In the genomic region with DNA sequence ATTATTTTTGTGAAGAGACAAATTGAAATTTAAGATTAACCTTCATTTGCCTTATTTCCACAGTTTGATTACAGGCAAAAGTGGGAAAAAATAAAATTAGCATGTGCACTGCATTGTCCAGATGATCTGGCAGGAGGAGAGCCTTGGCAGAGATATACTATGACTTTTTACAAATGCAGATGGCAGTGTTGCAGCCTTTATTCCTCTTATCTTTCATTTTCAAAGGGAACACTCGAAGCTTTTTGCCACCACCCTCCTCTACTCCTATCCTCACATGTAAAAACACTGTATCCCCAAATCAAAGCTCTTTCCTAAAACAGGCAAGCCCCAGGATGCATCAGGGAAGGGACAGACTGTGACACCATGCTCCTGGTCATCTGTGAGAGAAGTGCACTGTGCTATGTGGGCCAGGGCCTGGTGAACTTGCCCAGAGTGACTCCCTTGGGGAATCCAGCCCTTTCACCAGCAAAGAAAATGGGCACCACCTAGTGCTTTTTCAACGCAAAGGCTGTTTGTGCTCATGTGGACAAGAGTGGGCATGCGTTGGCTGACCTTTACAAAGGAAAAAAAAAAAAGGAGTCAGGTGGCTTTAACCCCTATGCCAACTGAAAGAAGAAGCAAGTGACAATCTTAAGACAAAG, we compare ENCODE assay signal across 8 cellular contexts.
DNase-seq lines count a peak whose midpoint lies in the region; ATAC-seq, FAIRE-seq and TF ChIP-seq lines count a peak whose summit lies in the region.

No MANE protein-coding gene starts in this region.

- WGBS in pancreas, 2 donors: 18 to 20% methylated on average over 3 of the region's 3 CpGs

- peaks cover 0 to 12% (median 6%) of the 10 kb centered on the region in 5 donors for H3K27me3 Mint-ChIP-seq in naive thymus-derived CD4-positive, alpha-beta T cell

- H3K27me3 ChIP-seq in PC-9 (ENCODE audit: insufficient read depth, low read depth): no peaks in the 10 kb centered on the region
- no peaks in the 10 kb centered on the region for H3K27me3 ChIP-seq in pancreas
- H3K27me3 ChIP-seq in naive thymus-derived CD4-positive, alpha-beta T cell (ENCODE audit: control insufficient read depth in 2 of 2, insufficient read depth in 2 of 2, low read length in 2 of 2): peaks cover 0 to 2% of the 10 kb centered on the region in 2 donors

- intact Hi-C loops in PC-9 (cut with micrococcal nuclease; ENCODE audit: unreplicated experiment) (loop anchor here (2.0 to 10.0 kb wide), 3 partner anchors 188 to 894 kb away; no protein-coding TSS in a partner anchor), pancreas (cut with DNase I) (no loop called here)
- intact Hi-C loops in naive thymus-derived CD4-positive, alpha-beta T cell (cut with micrococcal nuclease): no loop called here

- H3K4me3 Mint-ChIP-seq in naive thymus-derived CD4-positive, alpha-beta T cell: no peak overlapping the region

- no peaks in the 10 kb centered on the region for H3K9me3 Mint-ChIP-seq in naive thymus-derived CD4-positive, alpha-beta T cell

- H3K27ac ChIP-seq in PC-9: no peak overlapping the region
- peak overlapping the region in 2 of 4 donors; percentile 10 to 40 for H3K27ac ChIP-seq in pancreas
- no peak overlapping the region for H3K27ac ChIP-seq in naive thymus-derived CD4-positive, alpha-beta T cell (ENCODE audit: low read depth, low read length)

- no peak overlapping the region for H2AFZ ChIP-seq in PC-9

- no peaks in the 10 kb centered on the region for H3K79me2 ChIP-seq in PC-9 (ENCODE audit: low read depth)

- BruUV-seq in PC-9 (replicated peaks; lab: Mats Ljungman, UMichigan): no TSS peak

- POLR2A ChIA-PET in PC-9 (lab: Charles Lee; ENCODE audit: unreplicated experiment): no interaction called here
- POLR2A ChIA-PET in naive thymus-derived CD4-positive, alpha-beta T cell (lab: Charles Lee): no interaction called here

- H3K36me3 Mint-ChIP-seq in naive thymus-derived CD4-positive, alpha-beta T cell: no peaks in the 10 kb centered on the region

- FAIRE-seq in pancreas (lab: Jason Lieb, UNC): no peak

- no peak overlapping the region for H3K4me2 ChIP-seq in PC-9

- peak; percentile 62 for TF ChIP-seq CTCF in PC-9 (conservative IDR thresholded peaks at IDR 0.05)
- peak; percentile 48 for TF ChIP-seq CTCF in fibroblast of mammary gland (conservative IDR thresholded peaks at IDR 0.05; ENCODE audit: control insufficient read depth, insufficient read depth, low read depth, low read length)
- peak in 3 of 4 donors; percentile 12 to 41 (median 26) for TF ChIP-seq CTCF in pancreas (IDR thresholded peaks at IDR 0.05)

- H3K4me1 Mint-ChIP-seq in naive thymus-derived CD4-positive, alpha-beta T cell: no peaks in the 10 kb centered on the region

- H3K9me3 ChIP-seq in PC-9 (ENCODE audit: insufficient read depth, low read depth) (no peaks in the 10 kb centered on the region), pancreas (no peaks in the 10 kb centered on the region)
- H3K9me3 ChIP-seq in naive thymus-derived CD4-positive, alpha-beta T cell (ENCODE audit: control insufficient read depth in 2 of 3, low read length in 3 of 3): no peaks in the 10 kb centered on the region

- ATAC-seq in pancreas (peak; percentile 93 to 100 (median 98)), GM21786 (IDR thresholded peaks at IDR 0.05; ENCODE audit: unreplicated experiment) (no peak)
- ATAC-seq in naive thymus-derived CD4-positive, alpha-beta T cell: no peak

- no peaks in the 10 kb centered on the region for H3F3A ChIP-seq in PC-9 (ENCODE audit: insufficient read depth, low read depth)

- no peaks in the 10 kb centered on the region for H3K9me2 ChIP-seq in PC-9 (ENCODE audit: insufficient read depth)

- H3K27ac Mint-ChIP-seq in naive thymus-derived CD4-positive, alpha-beta T cell: no peak overlapping the region

- no peaks in the 10 kb centered on the region for H4K20me1 ChIP-seq in PC-9 (ENCODE audit: insufficient read depth)

- CTCF ChIA-PET in PC-9 (lab: Charles Lee): no interaction called here
- CTCF ChIA-PET in naive thymus-derived CD4-positive, alpha-beta T cell (lab: Charles Lee): no interaction called here

- H3K4me3 ChIP-seq in PC-9: no peak overlapping the region
- H3K4me3 ChIP-seq in fibroblast of mammary gland (ENCODE audit: control insufficient read depth, low read depth, low read length): no peak overlapping the region
- no peak overlapping the region for H3K4me3 ChIP-seq in pancreas
- H3K4me3 ChIP-seq in naive thymus-derived CD4-positive, alpha-beta T cell (ENCODE audit: low read length): no peak overlapping the region

- peak; percentile 1 for DNase-seq in NK-92 treated with Interleukin-12 subunit alpha and Interleukin-12 subunit beta, amount 100 ng/mL, for 24 hours (lab: John Stamatoyannopoulos, UW)
- DNase-seq in NK-92 (lab: John Stamatoyannopoulos, UW; ENCODE audit: unreplicated experiment) (no peak), PC-9 (peak; percentile 33 to 41), fibroblast of mammary gland (ENCODE audit: low read depth) (peak; percentile 61), pancreas (peak; percentile 39 to 75 (median 62)), NOMO-1 (lab: John Stamatoyannopoulos, UW; ENCODE audit: unreplicated experiment in 2 of 2) (no peak)
- no peak for DNase-seq in naive thymus-derived CD4-positive, alpha-beta T cell

- H3K4me1 ChIP-seq in PC-9 (replicated peaks; ENCODE audit: insufficient read depth) (no peaks in the 10 kb centered on the region), pancreas (peaks cover 0 to 13% (median 13%) of the 10 kb centered on the region in 3 donors)
- no peaks in the 10 kb centered on the region for H3K4me1 ChIP-seq in naive thymus-derived CD4-positive, alpha-beta T cell (ENCODE audit: control insufficient read depth in 2 of 2, insufficient read depth in 2 of 2, low read length in 2 of 2)

- H3K36me3 ChIP-seq in PC-9 (ENCODE audit: low read depth) (no peaks in the 10 kb centered on the region), pancreas (no peaks in the 10 kb centered on the region)
- H3K36me3 ChIP-seq in naive thymus-derived CD4-positive, alpha-beta T cell (ENCODE audit: control insufficient read depth in 2 of 3, insufficient read depth in 3 of 3, low read length in 3 of 3): no peaks in the 10 kb centered on the region

Comparison
In these comparisons a context has a peak if more than half of its experiments do, and no peak if none do; other contexts are left out.
1. DNase-seq: peak in NK-92 treated with Interleukin-12 subunit alpha and Interleukin-12 subunit beta, amount 100 ng/mL, for 24 hours (single experiment), PC-9 (2 of 2), fibroblast of mammary gland (single experiment) and pancreas (6 of 6); none in NK-92 (single experiment), naive thymus-derived CD4-positive, alpha-beta T cell (0 of 9) and NOMO-1 (0 of 2).
2. ATAC-seq: peak in pancreas (4 of 4); none in GM21786 (single experiment) and naive thymus-derived CD4-positive, alpha-beta T cell (single experiment).
3. Peak in every context shown above with its lines, with median percentiles within 50 percentile points of each other: CTCF ChIP-seq.